In genomic region chr1:62384276-62385005, GRCh38 we compare ENCODE assay signal across 8 cellular contexts. TPM values are rescaled to one million over a fixed set of nuclear protein-coding genes. Genes with fewer than 3 reads are reported as not detected.
DNase-seq lines count a peak whose midpoint lies in the region; ATAC-seq and TF ChIP-seq lines count a peak whose summit lies in the region.

No MANE protein-coding gene starts in this region.

- no peaks in the 10 kb centered on the region for H3K4me1 ChIP-seq in Peyer's patch

- no peak overlapping the region for H3K27ac ChIP-seq in Peyer's patch

- peak; percentile 78 for DNase-seq in Caki2 (ENCODE audit: low read depth)
- peak; percentile 100 for DNase-seq in NCI-H2029 treated with DMSO at 0.1 percent for 48 hours (lab: John Stamatoyannopoulos, UW)
- peak; percentile 27 for DNase-seq in brain pericyte (ENCODE audit: low read depth, low spot score)
- DNase-seq in medulla oblongata (ENCODE audit: extremely low spot score): peak; percentile 50
- no peak for DNase-seq in Peyer's patch

- no peaks in the 10 kb centered on the region for H3K9me3 ChIP-seq in Peyer's patch

- no peak overlapping the region for H3K4me3 ChIP-seq in Peyer's patch

- ATAC-seq in HG03159 (IDR thresholded peaks at IDR 0.05; ENCODE audit: unreplicated experiment) (no peak), HG02840 (IDR thresholded peaks at IDR 0.05; ENCODE audit: low FRiP score, unreplicated experiment) (no peak), GM18517 (IDR thresholded peaks at IDR 0.05; ENCODE audit: unreplicated experiment) (no peak)

- no peak for TF ChIP-seq POLR2A in Peyer's patch (IDR thresholded peaks at IDR 0.05)

- no peaks in the 10 kb centered on the region for H3K36me3 ChIP-seq in Peyer's patch

- H3K27me3 ChIP-seq in Peyer's patch: no peaks in the 10 kb centered on the region

- TF ChIP-seq CTCF in Peyer's patch (IDR thresholded peaks at IDR 0.05): no peak

- in situ Hi-C loops in Caki2 (cut with HindIII; ENCODE audit: low pct_unique_long_range_greater_than_20kb, low sequenced_read_pairs): no loop called here

RNA-seq across cellular contexts. Expression of gene USP1, which starts 52.4 kb away (rescaled TPM):
- 28.0 and 30.2 TPM in 2 replicates for total RNA-seq in Caki2 (2014; rRNA removed; shearing (Covaris generic); ENCODE audit: low replicate concordance)
- 10 to 100 TPM; 13.8 to 23.9 (median 20.6) TPM for total RNA-seq in Peyer's patch

Comparison
In these comparisons a context has a peak if more than half of its experiments do, and no peak if none do; other contexts are left out.
1. DNase-seq: peak in Caki2 (single experiment), NCI-H2029 treated with DMSO at 0.1 percent for 48 hours (single experiment), brain pericyte (single experiment) and medulla oblongata (single experiment); none in Peyer's patch (0 of 3).